ENCODE assay signal across 8 cellular contexts in the genomic region with DNA sequence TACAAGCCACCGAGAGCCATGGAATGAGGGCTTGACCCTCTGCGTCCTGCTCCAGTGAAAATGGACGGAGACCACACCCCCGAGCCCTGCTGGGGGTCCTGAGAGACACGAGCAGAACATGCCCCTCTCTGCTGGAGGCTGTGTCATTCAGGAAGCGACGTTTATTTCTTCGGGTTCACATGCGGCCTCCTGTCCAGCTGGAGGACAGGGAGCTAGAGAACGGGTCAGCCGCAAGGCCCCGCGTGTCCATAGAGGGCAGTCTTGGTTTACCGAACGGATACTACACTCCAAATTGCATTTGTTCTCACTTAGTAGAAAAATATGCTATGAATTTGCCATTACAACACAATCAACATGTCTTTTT. TPM values are rescaled to one million over a fixed set of nuclear protein-coding genes. Genes with fewer than 3 reads are reported as not detected.
DNase-seq lines count a peak whose midpoint lies in the region; ATAC-seq and TF ChIP-seq lines count a peak whose summit lies in the region.

No MANE protein-coding gene starts in this region.

- H3K9me3 ChIP-seq in SJCRH30 (replicated peaks): no peaks in the 10 kb centered on the region

- no peaks in the 10 kb centered on the region for H3K4me1 ChIP-seq in SJCRH30

- ATAC-seq in GM18873 (IDR thresholded peaks at IDR 0.05; ENCODE audit: low FRiP score, unreplicated experiment): no peak

- DNase-seq in GM20000 (ENCODE audit: low spot score) (peak; percentile 82), SJCRH30 (peak; percentile 16 to 31), kidney epithelial cell (ENCODE audit: low read depth) (no peak), stromal cell of bone marrow (ENCODE audit: low read depth) (peak; percentile 41), COR-L47 (lab: John Stamatoyannopoulos, UW) (no peak)
- peak; percentile 17 for DNase-seq in central memory CD4-positive, alpha-beta T cell

- H3K27ac ChIP-seq in C4-2B (no peak overlapping the region), SJCRH30 (no peak overlapping the region)

- H3K27me3 ChIP-seq in SJCRH30 (no peaks in the 10 kb centered on the region), kidney epithelial cell (ENCODE audit: control insufficient read depth, insufficient read depth, low read length) (peaks cover 35% of the 10 kb centered on the region)

- H3K36me3 ChIP-seq in SJCRH30 (no peaks in the 10 kb centered on the region), kidney epithelial cell (ENCODE audit: control insufficient read depth, insufficient read depth, low read length) (no peaks in the 10 kb centered on the region)

- H3K4me3 ChIP-seq in SJCRH30 (no peak overlapping the region), kidney epithelial cell (ENCODE audit: low read depth, low read length) (no peak overlapping the region)

- TF ChIP-seq CTCF in C4-2B (conservative IDR thresholded peaks at IDR 0.05) (peak; percentile 93), GM20000 (IDR thresholded peaks at IDR 0.05; ENCODE audit: extremely low read depth, missing control alignments) (peak; percentile 80), kidney epithelial cell (IDR thresholded peaks at IDR 0.05; ENCODE audit: insufficient read depth, low read length, poor library complexity, severe bottlenecking) (peak; percentile 77)

RNA-seq across cellular contexts. Expression of gene MRPL36, which starts 36.1 kb away (rescaled TPM):
- total RNA-seq in SJCRH30 (2014; rRNA removed; shearing (Covaris generic)): 46.9 and 52.5 TPM in 2 replicates
- total RNA-seq in kidney epithelial cell: 42.8 and 51.6 TPM in 2 replicates

RNA-seq across cellular contexts. Expression of gene NDUFS6, which starts 37.7 kb away (rescaled TPM):
- 39.2 and 50.9 TPM in 2 replicates for total RNA-seq in SJCRH30 (2014; rRNA removed; shearing (Covaris generic))
- total RNA-seq in kidney epithelial cell: 69.2 and 74.8 TPM in 2 replicates

Comparison
In these comparisons a context has a peak if more than half of its experiments do, and no peak if none do; other contexts are left out.
1. DNase-seq: peak in GM20000 (single experiment), SJCRH30 (2 of 2), central memory CD4-positive, alpha-beta T cell (single experiment) and stromal cell of bone marrow (single experiment); none in kidney epithelial cell (single experiment) and COR-L47 (single experiment).
2. Peak in every context shown above with its lines, with median percentiles within 50 percentile points of each other: CTCF ChIP-seq.